ENCODE assay signal across 9 cellular contexts in genomic region chr3:43996379-43997301, GRCh38.
DNase-seq lines count a peak whose midpoint lies in the region; ATAC-seq and TF ChIP-seq lines count a peak whose summit lies in the region.
"Had no signal": no experiment of that assay in that cellular context is flagged by ENCODE, and none has a peak within 500 bp of the region (broad histone marks: within the 10 kb centered on the region; RNA-seq: fewer than 3 reads in every experiment).

No MANE protein-coding gene starts in this region.

- peaks cover 43% of the 10 kb centered on the region for H3K4me1 Mint-ChIP-seq in CD8-positive, alpha-beta T cell (ENCODE audit: low read depth)
- H3K4me1 Mint-ChIP-seq in naive thymus-derived CD4-positive, alpha-beta T cell, result peaks cover 21 to 50% (median 42%) of the 10 kb centered on the region in 7 donors

- peaks cover 61% of the 10 kb centered on the region for H3K27me3 ChIP-seq in CD8-positive, alpha-beta T cell (ENCODE audit: insufficient read depth, low read length)
- no peaks in the 10 kb centered on the region for H3K27me3 ChIP-seq in SU-DHL-6 (ENCODE audit: low read length)
- H3K27me3 ChIP-seq in naive thymus-derived CD4-positive, alpha-beta T cell (ENCODE audit: control insufficient read depth in 2 of 2, insufficient read depth in 2 of 2, low read length in 2 of 2), result peaks cover 8 to 28% of the 10 kb centered on the region in 2 donors

- no peak for DNase-seq in CD8-positive, alpha-beta T cell
- DNase-seq in HCEC 1CT (peak; percentile 12), epithelial cell of esophagus (ENCODE audit: low read depth) (peak; percentile 39), NCI-H128 (lab: John Stamatoyannopoulos, UW; ENCODE audit: unreplicated experiment) (no peak)
- DNase-seq in naive thymus-derived CD4-positive, alpha-beta T cell, result peak in 3 of 9 donors; percentile 2 to 13 (median 7)

- H3K4me1 ChIP-seq in CD8-positive, alpha-beta T cell (ENCODE audit: insufficient read depth, low read length), result peaks cover 45% of the 10 kb centered on the region
- peaks cover 9 to 32% of the 10 kb centered on the region in 2 donors for H3K4me1 ChIP-seq in naive thymus-derived CD4-positive, alpha-beta T cell (ENCODE audit: control insufficient read depth in 2 of 2, insufficient read depth in 2 of 2, low read length in 2 of 2)

- H3K27me3 Mint-ChIP-seq in CD8-positive, alpha-beta T cell (ENCODE audit: low read depth), result peaks cover 75% of the 10 kb centered on the region
- H3K27me3 Mint-ChIP-seq in naive thymus-derived CD4-positive, alpha-beta T cell, result peaks cover 79 to 89% (median 87%) of the 10 kb centered on the region in 5 donors

- no peaks in the 10 kb centered on the region; the same call in 1 of the 2 replicates for H4K20me1 ChIP-seq in SU-DHL-6 (ENCODE audit: low read depth, low read length)

- H3K36me3 Mint-ChIP-seq in CD8-positive, alpha-beta T cell, result no peaks in the 10 kb centered on the region
- peaks cover 0 to 9% (median 5%) of the 10 kb centered on the region in 5 donors for H3K36me3 Mint-ChIP-seq in naive thymus-derived CD4-positive, alpha-beta T cell

- H3K27ac ChIP-seq in CD8-positive, alpha-beta T cell (ENCODE audit: low read depth, low read length), result no peak overlapping the region
- peak overlapping the region; percentile 79 for H3K27ac ChIP-seq in SU-DHL-6 (ENCODE audit: low read depth, low read length)
- H3K27ac ChIP-seq in naive thymus-derived CD4-positive, alpha-beta T cell (ENCODE audit: low read depth, low read length), result no peak overlapping the region
- H3K27ac ChIP-seq: SK-N-MC had no signal

- TF ChIP-seq CTCF in CD8-positive, alpha-beta T cell (IDR thresholded peaks at IDR 0.05), result no peak
- no peak for TF ChIP-seq CTCF in SU-DHL-6 (IDR thresholded peaks at IDR 0.05; ENCODE audit: insufficient read depth, low read length, poor library complexity, severe bottlenecking)
- TF ChIP-seq CTCF in epithelial cell of esophagus (IDR thresholded peaks at IDR 0.05; ENCODE audit: insufficient read depth, low read depth, low read length, missing control alignments), result no peak

- H3K9me3 Mint-ChIP-seq in CD8-positive, alpha-beta T cell, result peaks cover 6% of the 10 kb centered on the region
- peaks cover 0 to 30% (median 11%) of the 10 kb centered on the region in 11 donors for H3K9me3 Mint-ChIP-seq in naive thymus-derived CD4-positive, alpha-beta T cell

- H3K9ac ChIP-seq in SU-DHL-6 (ENCODE audit: low read length), result peak overlapping the region; percentile 75

- intact Hi-C loops in CD8-positive, alpha-beta T cell (cut with DNase I, micrococcal nuclease), result no loop called here
- intact Hi-C loops in naive thymus-derived CD4-positive, alpha-beta T cell (cut with micrococcal nuclease), result loop anchor here in 1 of 2 donors (5.0 kb wide), 1 partner anchor 104 kb away; no protein-coding TSS in a partner anchor

- H3K4me3 ChIP-seq in CD8-positive, alpha-beta T cell (ENCODE audit: low read depth, low read length), result peak overlapping the region; percentile 52
- H3K4me3 ChIP-seq in SU-DHL-6 (ENCODE audit: insufficient read depth, low read length, poor library complexity, severe bottlenecking) (peak overlapping the region; percentile 65), epithelial cell of esophagus (ENCODE audit: low read length) (peak overlapping the region; percentile 43)
- H3K4me3 ChIP-seq in naive thymus-derived CD4-positive, alpha-beta T cell (ENCODE audit: low read length), result peak overlapping the region; percentile 42

- peak overlapping the region; percentile 96 for H2AFZ ChIP-seq in SU-DHL-6 (ENCODE audit: low read depth, low read length, severe bottlenecking)

- H3K4me3 Mint-ChIP-seq in CD8-positive, alpha-beta T cell, result peak overlapping the region; percentile 80
- peak overlapping the region; percentile 78 to 92 (median 84) for H3K4me3 Mint-ChIP-seq in naive thymus-derived CD4-positive, alpha-beta T cell

- POLR2A ChIA-PET in CD8-positive, alpha-beta T cell (lab: Charles Lee), result interaction anchor here (1.3 kb wide), 1 partner anchor 11 kb away, joined by 3 read pairs; no protein-coding TSS in a partner anchor
- POLR2A ChIA-PET in naive thymus-derived CD4-positive, alpha-beta T cell (lab: Charles Lee), result interaction anchor here (0.6 kb wide), 1 partner anchor 44 kb away, joined by 3 read pairs; no protein-coding TSS in a partner anchor

- H3K4me2 ChIP-seq in SU-DHL-6 (ENCODE audit: low read depth, low read length, poor library complexity, severe bottlenecking), result peak overlapping the region; percentile 89

- no peaks in the 10 kb centered on the region for H3K9me2 ChIP-seq in SU-DHL-6 (replicated peaks; ENCODE audit: insufficient read depth, low read length)

- H3K79me2 ChIP-seq in SU-DHL-6 (ENCODE audit: insufficient read depth, low read length), result peaks cover 23% of the 10 kb centered on the region

- H3K27ac Mint-ChIP-seq in CD8-positive, alpha-beta T cell, result no peak overlapping the region
- H3K27ac Mint-ChIP-seq in naive thymus-derived CD4-positive, alpha-beta T cell, result peak overlapping the region in 1 of 9 donors; percentile 81

- CTCF ChIA-PET in CD8-positive, alpha-beta T cell (lab: Charles Lee), result no interaction called here
- CTCF ChIA-PET in naive thymus-derived CD4-positive, alpha-beta T cell (lab: Charles Lee), result no interaction called here

- no peak for ATAC-seq in CD8-positive, alpha-beta T cell
- ATAC-seq in naive thymus-derived CD4-positive, alpha-beta T cell, result peak; percentile 18
- ATAC-seq in GM21723 (IDR thresholded peaks at IDR 0.05; ENCODE audit: unreplicated experiment) (no peak), GM19023 (IDR thresholded peaks at IDR 0.05; ENCODE audit: unreplicated experiment) (no peak)

- H3F3A ChIP-seq in SU-DHL-6 (ENCODE audit: insufficient read depth), result peaks cover 23% of the 10 kb centered on the region; the same call in 1 of the 2 replicates

- peaks cover 4% of the 10 kb centered on the region for H3K9me3 ChIP-seq in CD8-positive, alpha-beta T cell (ENCODE audit: low read length)
- H3K9me3 ChIP-seq in SU-DHL-6 (ENCODE audit: insufficient read depth, low read length), result no peaks in the 10 kb centered on the region
- H3K9me3 ChIP-seq in naive thymus-derived CD4-positive, alpha-beta T cell (ENCODE audit: control insufficient read depth in 2 of 3, low read length in 3 of 3), result no peaks in the 10 kb centered on the region

- H3K36me3 ChIP-seq in CD8-positive, alpha-beta T cell (ENCODE audit: insufficient read depth, low read length), result no peaks in the 10 kb centered on the region
- H3K36me3 ChIP-seq in SU-DHL-6 (ENCODE audit: low read length), result no peaks in the 10 kb centered on the region
- no peaks in the 10 kb centered on the region for H3K36me3 ChIP-seq in naive thymus-derived CD4-positive, alpha-beta T cell (ENCODE audit: control insufficient read depth in 2 of 3, insufficient read depth in 3 of 3, low read length in 3 of 3)

Comparison
In these comparisons a context has a peak if more than half of its experiments do, and no peak if none do; other contexts are left out.
1. DNase-seq: peak in HCEC 1CT (single experiment) and epithelial cell of esophagus (single experiment); none in CD8-positive, alpha-beta T cell (0 of 7) and NCI-H128 (single experiment).
2. Peak in every context shown above with its lines, with median percentiles within 50 percentile points of each other: H3K4me3 ChIP-seq.